7 cellular contexts compared by ENCODE assay signal in the genomic region with DNA sequence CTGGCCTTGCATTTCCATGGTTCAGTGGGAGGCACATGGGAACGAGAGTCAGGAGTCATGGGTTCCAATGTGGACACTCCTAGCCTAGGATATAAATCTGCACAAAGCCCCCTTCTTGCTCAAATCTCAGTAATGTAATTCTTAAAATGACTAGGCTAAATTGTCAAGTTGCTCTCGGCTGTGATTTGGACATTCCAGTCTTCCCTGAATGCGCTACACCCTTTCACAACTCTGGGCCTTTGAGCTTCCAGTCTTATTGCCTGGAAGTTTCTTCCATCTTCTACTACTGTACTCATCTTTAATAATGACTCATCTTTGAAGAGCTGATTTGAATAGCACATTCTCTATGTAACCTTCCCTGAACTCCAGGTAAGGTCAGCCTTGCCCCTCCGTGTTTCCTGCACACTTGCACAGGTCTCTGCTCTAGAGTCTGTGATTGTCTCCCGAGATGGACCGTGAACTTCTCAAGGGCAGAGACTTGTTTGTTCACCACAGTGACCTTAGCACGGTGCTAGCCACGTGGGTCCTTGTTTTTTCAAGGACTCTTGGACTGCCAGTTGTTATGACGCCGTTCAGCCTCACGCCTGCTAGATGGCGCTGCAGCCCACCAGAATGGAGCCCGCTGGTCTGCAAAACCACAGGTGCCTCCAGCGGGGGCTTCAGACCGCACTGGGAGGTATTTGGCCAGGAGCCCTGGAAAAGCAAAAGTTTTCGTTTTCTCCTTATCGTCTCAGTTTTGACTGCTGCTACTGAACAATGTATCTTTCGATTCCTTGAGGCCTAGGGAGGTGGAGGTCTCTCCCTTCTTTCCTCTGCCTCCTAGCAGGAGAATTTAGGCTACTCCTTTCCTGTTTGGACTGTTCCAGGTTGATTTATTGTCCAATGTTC. TPM values are rescaled to one million over a fixed set of nuclear protein-coding genes. Genes with fewer than 3 reads are reported as not detected.
A peak's percentile ranks its signal among the peaks of the same experiment; 100 is the strongest.
DNase-seq lines count a peak whose midpoint lies in the region; ATAC-seq and TF ChIP-seq lines count a peak whose summit lies in the region.

No MANE protein-coding gene starts in this region.

- H3K27me3 Mint-ChIP-seq in MCF 10A (ENCODE audit: insufficient read depth, unreplicated experiment): peaks cover 15% of the 10 kb centered on the region

- intact Hi-C loops in MCF 10A (cut with micrococcal nuclease): loop anchor here (1.0 to 10.0 kb wide), 4 partner anchors 82 to 762 kb away; a partner anchor contains a TSS

- TF ChIP-seq CTCF in GM12875 (IDR thresholded peaks at IDR 0.05; ENCODE audit: borderline replicate concordance, insufficient read depth, low read depth, low read length) (peak; percentile 91), WI38 (IDR thresholded peaks at IDR 0.05; ENCODE audit: low read depth, low read length) (peak; percentile 88), MCF 10A (IDR thresholded peaks at IDR 0.05; ENCODE audit: unreplicated experiment) (peak; percentile 83)

- no peak overlapping the region for H3K4me3 ChIP-seq in GM12875 (ENCODE audit: low read depth, low read length)
- H3K4me3 ChIP-seq in WI38 (ENCODE audit: low read depth, low read length): no peak overlapping the region

- H3K36me3 Mint-ChIP-seq in MCF 10A (ENCODE audit: insufficient read depth, unreplicated experiment): no peaks in the 10 kb centered on the region

- ATAC-seq in HG02623 (IDR thresholded peaks at IDR 0.05; ENCODE audit: unreplicated experiment): peak; percentile 45

- no TSS peak for BruUV-seq in MCF 10A (replicated peaks; lab: Mats Ljungman, UMichigan)

- peak overlapping the region; percentile 37 for H3K4me3 Mint-ChIP-seq in MCF 10A (ENCODE audit: unreplicated experiment)

- POLR2A ChIA-PET in MCF 10A (lab: Yijun Ruan, JAX): interaction anchor here (0.5 to 0.7 kb wide), 3 partner anchors 43 to 832 kb away, joined by 3 to 4 read pairs (median 3); no protein-coding TSS in a partner anchor

- CTCF ChIA-PET in MCF 10A (lab: Yijun Ruan, JAX): interaction anchor here (0.6 to 2.0 kb wide), 14 partner anchors 8 to 1050 kb away, joined by 3 to 10 read pairs (median 4); a partner anchor contains a TSS

- peaks cover 19% of the 10 kb centered on the region for H3K4me1 Mint-ChIP-seq in MCF 10A (ENCODE audit: insufficient read depth, unreplicated experiment)

- H3K9me3 Mint-ChIP-seq in MCF 10A (ENCODE audit: unreplicated experiment): no peaks in the 10 kb centered on the region

- no peak overlapping the region for H3K27ac Mint-ChIP-seq in MCF 10A (ENCODE audit: low read depth, unreplicated experiment)

- peak; percentile 28 for DNase-seq in NCI-H1694 treated with DMSO at 0.1 percent for 48 hours (lab: John Stamatoyannopoulos, UW)
- DNase-seq in MCF 10A (ENCODE audit: unreplicated experiment): peak; percentile 72
- DNase-seq in islet precursor cell: peak; percentile 88
- peak in 3 of 4 experiments; percentile 39 to 51 (median 42) for DNase-seq in stimulated activated CD4-positive, alpha-beta T cell treated with anti-CD3 and anti-CD28 coated beads, Interleukin-1b, Interleukin-23, amount 100 ng/mL, for 24 hours (ENCODE audit: low read depth in 4 of 4, low spot score in 1 of 4)

RNA-seq across cellular contexts. Expression of a gene that starts 44.3 kb away (rescaled TPM):
- 238 and 324 TPM in 2 replicates for total RNA-seq in MCF 10A (2022)

RNA-seq across cellular contexts. Expression of a gene that starts 44.6 kb away (rescaled TPM):
- 54.6 and 54.7 TPM in 2 replicates for total RNA-seq in MCF 10A (2022)

Comparison
In these comparisons a context has a peak if more than half of its experiments do, and no peak if none do; other contexts are left out.
1. DNase-seq: peak in every context shown above with its lines; median percentile 88 in islet precursor cell; 72 in MCF 10A; 42 in stimulated activated CD4-positive, alpha-beta T cell treated with anti-CD3 and anti-CD28 coated beads, Interleukin-1b, Interleukin-23, amount 100 ng/mL, for 24 hours; 28 in NCI-H1694 treated with DMSO at 0.1 percent for 48 hours.